Comparison of ENCODE assay signal across 23 cellular contexts in the genomic region with DNA sequence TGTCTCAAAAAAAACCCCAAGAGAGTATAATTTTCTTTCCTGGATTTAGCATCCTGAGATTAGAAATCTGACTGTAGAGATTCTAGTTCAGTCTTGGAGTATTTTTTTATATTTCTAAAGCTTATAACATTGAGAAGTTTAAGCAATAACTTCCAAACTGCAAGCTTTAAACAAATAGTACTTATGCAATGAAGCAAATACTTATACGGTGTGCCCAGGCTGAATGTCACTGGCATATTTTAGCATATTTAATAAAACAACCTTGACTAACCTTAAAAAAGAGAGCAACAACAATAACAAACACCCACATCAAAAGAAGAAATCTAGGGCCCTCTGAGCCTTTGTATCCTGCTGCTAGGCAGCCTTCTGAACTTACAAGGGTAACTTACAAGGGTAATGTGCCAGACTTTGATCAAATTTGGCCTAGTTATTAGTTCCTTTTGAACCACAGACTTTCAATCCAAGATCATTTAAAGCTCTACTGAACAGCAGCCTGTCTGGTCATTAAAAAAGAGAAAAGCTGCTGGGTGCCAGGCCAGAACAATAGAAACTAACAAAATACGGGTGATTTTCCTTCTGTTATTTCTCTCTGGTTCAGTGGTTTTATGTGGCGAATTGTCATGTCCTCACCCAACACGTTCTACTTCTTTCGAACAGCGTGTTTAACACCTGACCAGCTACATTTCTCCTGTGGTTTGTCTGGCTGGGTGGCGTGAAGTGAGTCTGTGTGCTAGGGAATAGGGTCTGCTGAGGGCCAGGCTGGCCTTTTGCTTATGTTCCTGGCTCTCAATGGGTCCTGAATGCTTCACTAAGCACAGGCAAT. TPM values are rescaled to one million over a fixed set of nuclear protein-coding genes. Genes with fewer than 3 reads are reported as not detected.
DNase-seq lines count a peak whose midpoint lies in the region; ATAC-seq, FAIRE-seq and TF ChIP-seq lines count a peak whose summit lies in the region.
"Had no signal": no experiment of that assay in that cellular context is flagged by ENCODE, and none has a peak within 500 bp of the region (broad histone marks: within the 10 kb centered on the region; RNA-seq: fewer than 3 reads in every experiment).

No MANE protein-coding gene starts in this region.

- H3K4me1 Mint-ChIP-seq in activated naive CD8-positive, alpha-beta T cell treated with anti-CD3 and anti-CD28 coated beads, Interleukin-2, amount 50 U/mL, for 24 hours: no peaks in the 10 kb centered on the region

- H3K9me3 Mint-ChIP-seq in activated naive CD8-positive, alpha-beta T cell treated with anti-CD3 and anti-CD28 coated beads, Interleukin-2, amount 50 U/mL, for 24 hours: no peaks in the 10 kb centered on the region

- intact Hi-C loops in heart right ventricle (cut with DNase I): loop anchor here in 1 of 10 donors (2.0 kb wide), 1 partner anchor 397 kb away; no protein-coding TSS in a partner anchor

- H3K36me3 ChIP-seq in BLaER1 treated with 17β-estradiol and CSF1 and Interleukin-3, amounts not matched to agents 10 nM and 100 nM: peaks cover 77 to 88% (median 85%) of the 10 kb centered on the region in 11 experiments
- peaks cover 0 to 89% (median 53%) of the 10 kb centered on the region in 9 donors for H3K36me3 ChIP-seq in heart right ventricle

- TF ChIP-seq CTCF in heart right ventricle (IDR thresholded peaks at IDR 0.05): no peak

- TF ChIP-seq POLR2A in GM12892 (IDR thresholded peaks at IDR 0.05; ENCODE audit: low read depth, low read length): 0 out of 2 replicates have a peak, but pooled peaks have one; percentile 27

- peak overlapping the region; percentile 19 for H3K27ac Mint-ChIP-seq in activated naive CD8-positive, alpha-beta T cell treated with anti-CD3 and anti-CD28 coated beads, Interleukin-2, amount 50 U/mL, for 24 hours
- H3K27ac Mint-ChIP-seq: endodermal cell had no signal

- H3K27me3 Mint-ChIP-seq in activated naive CD8-positive, alpha-beta T cell treated with anti-CD3 and anti-CD28 coated beads, Interleukin-2, amount 50 U/mL, for 24 hours: no peaks in the 10 kb centered on the region

- H3K27ac ChIP-seq in BLaER1 treated with 17β-estradiol and CSF1 and Interleukin-3, amounts not matched to agents 10 nM and 100 nM: no peak overlapping the region
- peak overlapping the region in 1 of 10 donors; percentile 31 for H3K27ac ChIP-seq in heart right ventricle
- H3K27ac ChIP-seq: adrenal gland, hepatocyte, SJSA1, thyroid gland had no signal

- H3K27me3 ChIP-seq in BLaER1 treated with 17β-estradiol and CSF1 and Interleukin-3, amounts not matched to agents 10 nM and 100 nM: no peaks in the 10 kb centered on the region
- H3K27me3 ChIP-seq in heart right ventricle: no peaks in the 10 kb centered on the region
- H3K27me3 ChIP-seq: adrenal gland, hepatocyte, SJSA1, spleen, thyroid gland had no signal

- H3K4me3 Mint-ChIP-seq in activated naive CD8-positive, alpha-beta T cell treated with anti-CD3 and anti-CD28 coated beads, Interleukin-2, amount 50 U/mL, for 24 hours: no peak overlapping the region
- H3K4me3 Mint-ChIP-seq: endodermal cell had no signal

- ATAC-seq in activated naive CD8-positive, alpha-beta T cell treated with anti-CD3 and anti-CD28 coated beads, Interleukin-2, amount 50 U/mL, for 24 hours: no peak
- ATAC-seq in heart right ventricle: no peak
- ATAC-seq: left cardiac atrium, PC-3 had no signal

- H4K20me1 ChIP-seq in BLaER1 treated with 17β-estradiol and CSF1 and Interleukin-3, amounts not matched to agents 10 nM and 100 nM: peaks cover 0 to 43% (median 11%) of the 10 kb centered on the region in 11 experiments; a peak in 10 of 22 replicates

- no peak for FAIRE-seq in GM12892 (lab: Jason Lieb, UNC)

- peak overlapping the region in 6 of 11 experiments; percentile 1 to 67 (median 52); a peak in 9 of 22 replicates for H3K4me2 ChIP-seq in BLaER1 treated with 17β-estradiol and CSF1 and Interleukin-3, amounts not matched to agents 10 nM and 100 nM
- H3K4me2 ChIP-seq: hepatocyte had no signal

- H3K4me1 ChIP-seq in BLaER1 treated with 17β-estradiol and CSF1 and Interleukin-3, amounts not matched to agents 10 nM and 100 nM: peaks cover 0 to 23% (median 10%) of the 10 kb centered on the region in 10 experiments; a peak in 11 of 20 replicates
- H3K4me1 ChIP-seq in heart right ventricle: no peaks in the 10 kb centered on the region
- H3K4me1 ChIP-seq: adrenal gland, SJSA1, thyroid gland had no signal

- 92 to 94% methylated on average over 7 of the region's 7 CpGs for WGBS in heart right ventricle, 2 donors

- no peak for DNase-seq in GM12892 (ENCODE audit: insufficient read length)
- DNase-seq in activated naive CD8-positive, alpha-beta T cell treated with anti-CD3 and anti-CD28 coated beads, Interleukin-2, amount 50 U/mL, for 24 hours: no peak
- DNase-seq in medulla oblongata (ENCODE audit: extremely low spot score): peak; percentile 6
- no peak for DNase-seq in glomerular visceral epithelial cell (ENCODE audit: extremely low spot score)
- no peak for DNase-seq in heart right ventricle
- DNase-seq in SHP77 (lab: John Stamatoyannopoulos, UW): no peak
- no peak for DNase-seq in GM03348 (ENCODE audit: low spot score)
- DNase-seq: activated CD4-positive, alpha-beta T cell treated with anti-CD3 and anti-CD28 coated beads for 1 hour; activated T-cell treated with anti-CD3 and anti-CD28 coated beads for 4 hours; adrenal gland; endodermal cell; H7; IMR-90; left cardiac atrium; NCI-H2029 treated with DMSO at 0.1 percent for 48 hours; NCI-H524; PC-3; spleen; T1000; thyroid gland had no signal

- H3K36me3 Mint-ChIP-seq in activated naive CD8-positive, alpha-beta T cell treated with anti-CD3 and anti-CD28 coated beads, Interleukin-2, amount 50 U/mL, for 24 hours (ENCODE audit: low read depth): peaks cover 34% of the 10 kb centered on the region

- H3K4me3 ChIP-seq in BLaER1 treated with 17β-estradiol and CSF1 and Interleukin-3, amounts not matched to agents 10 nM and 100 nM: no peak overlapping the region
- H3K4me3 ChIP-seq in heart right ventricle: no peak overlapping the region
- H3K4me3 ChIP-seq: adrenal gland, hepatocyte, SJSA1, spleen, thyroid gland had no signal

- peak overlapping the region in 6 of 11 experiments; percentile 9 to 35 (median 24); a peak in 6 of 22 replicates for H3K9ac ChIP-seq in BLaER1 treated with 17β-estradiol and CSF1 and Interleukin-3, amounts not matched to agents 10 nM and 100 nM

- peaks cover 0 to 9% (median 3%) of the 10 kb centered on the region in 11 experiments; a peak in 8 of 22 replicates for H3K9me3 ChIP-seq in BLaER1 treated with 17β-estradiol and CSF1 and Interleukin-3, amounts not matched to agents 10 nM and 100 nM (replicated peaks in 1 of 11)
- no peaks in the 10 kb centered on the region for H3K9me3 ChIP-seq in heart right ventricle
- H3K9me3 ChIP-seq: adrenal gland, SJSA1, spleen, thyroid gland had no signal

RNA-seq across cellular contexts. Expression of a gene that starts 16.2 kb away (rescaled TPM):
- 16.8 TPM for polyA plus RNA-seq in GM12892 (2012; ENCODE audit: missing spikeins)
- total RNA-seq in heart right ventricle: 10 to 100 TPM; 28.3 to 42.7 (median 36.5) TPM
- 10 to 100 TPM; 18.7 to 23.2 TPM for polyA plus RNA-seq in heart right ventricle

RNA-seq across cellular contexts. Expression of a gene that starts 26.9 kb away (rescaled TPM):
- 6.4 TPM for polyA plus RNA-seq in GM12892 (2012; ENCODE audit: missing spikeins)
- 10 to 100 TPM in 9 of 10 donors, 1 to 10 TPM in 1; 10.0 to 17.4 (median 11.9) TPM for total RNA-seq in heart right ventricle
- 10 to 100 TPM in 1 of 2 donors, 1 to 10 TPM in 1; 4.9 to 10.1 TPM for polyA plus RNA-seq in heart right ventricle

RNA-seq across cellular contexts. Expression of a gene that starts 57.0 kb away (rescaled TPM):
- 0.19 TPM for polyA plus RNA-seq in GM12892 (2012; ENCODE audit: missing spikeins)
- 1 to 10 TPM in 3 of 10 donors, under 1 TPM in 5, not detected in 2; 0.17 to 2.3 (median 0.89) TPM for total RNA-seq in heart right ventricle
- polyA plus RNA-seq in heart right ventricle: under 1 TPM; 0.15 to 0.28 TPM
- total RNA-seq: endodermal cell, H7, PC-3, SJSA1, spleen had no signal
- polyA plus RNA-seq: IMR-90 had no signal
